ENCODE assay signal across 19 cellular contexts in genomic region chrX:16971694-16972093, GRCh38. TPM values are rescaled to one million over a fixed set of nuclear protein-coding genes. Genes with fewer than 3 reads are reported as not detected.
DNase-seq lines count a peak whose midpoint lies in the region; ATAC-seq, FAIRE-seq and TF ChIP-seq lines count a peak whose summit lies in the region.
"Had no signal": no experiment of that assay in that cellular context is flagged by ENCODE, and none has a peak within 500 bp of the region (broad histone marks: within the 10 kb centered on the region; RNA-seq: fewer than 3 reads in every experiment).

No MANE protein-coding gene starts in this region.

- no peak for TF ChIP-seq RAD21 in GM12878 (IDR thresholded peaks at IDR 0.05; ENCODE audit: insufficient read depth, low read depth, low read length)

- peak overlapping the region; percentile 49 for H3K4me2 ChIP-seq in MM.1S (ENCODE audit: low read depth, low read length)
- H3K4me2 ChIP-seq in GM12878 (ENCODE audit: control insufficient read depth, insufficient read depth), result no peak overlapping the region

- H2AFZ ChIP-seq in MM.1S (ENCODE audit: low read length), result no peak overlapping the region
- no peak overlapping the region for H2AFZ ChIP-seq in GM12878 (ENCODE audit: control insufficient read depth, low read depth, low read length)
- H2AFZ ChIP-seq: GM23248 had no signal

- no peak overlapping the region for H3K4me3 ChIP-seq in MM.1S (ENCODE audit: low read length)
- H3K4me3 ChIP-seq in GM12878, result no peak overlapping the region
- H3K4me3 ChIP-seq in testis, result no peak overlapping the region
- H3K4me3 ChIP-seq in left ventricle myocardium inferior, result no peak overlapping the region
- H3K4me3 ChIP-seq: GM23248, K562 had no signal

- peak overlapping the region; percentile 51 for H3K27ac Mint-ChIP-seq in stimulated activated naive CD8-positive, alpha-beta T cell treated with anti-CD3 and anti-CD28 coated beads, Interleukin-15, Interleukin-2, amounts not matched to agents 100 ng/mL and 50 ng/mL, for 24 hours
- no peak overlapping the region for H3K27ac Mint-ChIP-seq in stimulated activated naive CD8-positive, alpha-beta T cell treated with anti-CD3 and anti-CD28 coated beads, Interleukin-15, amount 100 ng/mL, for 72 hours
- H3K27ac Mint-ChIP-seq in activated CD4-positive, alpha-beta T cell treated with anti-CD3 and anti-CD28 coated beads, Interleukin-2, amount 10 ng/mL, durations not matched to agents 7 days and 5 days, result no peak overlapping the region
- H3K27ac Mint-ChIP-seq: CD4-positive, alpha-beta T cell had no signal

- POLR2A ChIA-PET in GM12878 (lab: Charles Lee), result no interaction called here
- POLR2A ChIA-PET in activated CD4-positive, alpha-beta T cell treated with anti-CD3 and anti-CD28 coated beads, Interleukin-2, amount 10 ng/mL, durations not matched to agents 7 days and 5 days (lab: Charles Lee), result no interaction called here

- no TSS peak for BruUV-seq in GM12878 (replicated peaks; lab: Mats Ljungman, UMichigan)

- H3K9me2 ChIP-seq in MM.1S (replicated peaks; ENCODE audit: insufficient read depth, low read length), result no peaks in the 10 kb centered on the region

- CTCF ChIA-PET in GM12878 (lab: Yijun Ruan, JAX), result no interaction called here
- CTCF ChIA-PET in activated CD4-positive, alpha-beta T cell treated with anti-CD3 and anti-CD28 coated beads, Interleukin-2, amount 10 ng/mL, durations not matched to agents 7 days and 5 days (lab: Charles Lee), result no interaction called here

- H3K4me1 ChIP-seq in MM.1S (ENCODE audit: low read length) (peaks cover 28% of the 10 kb centered on the region; the same call in 1 of the 2 replicates), GM12878 (ENCODE audit: control insufficient read depth, insufficient read depth, low read length) (no peaks in the 10 kb centered on the region), testis (no peaks in the 10 kb centered on the region), left ventricle myocardium inferior (no peaks in the 10 kb centered on the region)

- H3K79me2 ChIP-seq in MM.1S (ENCODE audit: low read length) (no peaks in the 10 kb centered on the region), GM12878 (ENCODE audit: control insufficient read depth, insufficient read depth, low read length) (no peaks in the 10 kb centered on the region)

- H3K36me3 Mint-ChIP-seq in stimulated activated naive CD8-positive, alpha-beta T cell treated with anti-CD3 and anti-CD28 coated beads, Interleukin-15, Interleukin-2, amounts not matched to agents 100 ng/mL and 50 ng/mL, for 24 hours (ENCODE audit: low read depth), result no peaks in the 10 kb centered on the region
- no peaks in the 10 kb centered on the region for H3K36me3 Mint-ChIP-seq in activated CD4-positive, alpha-beta T cell treated with anti-CD3 and anti-CD28 coated beads, Interleukin-2, amount 10 ng/mL, durations not matched to agents 7 days and 5 days (ENCODE audit: low read depth)

- SMC1A ChIA-PET in GM12878 (lab: Charles Lee; ENCODE audit: uncharacterized antibody, unreplicated experiment), result interaction anchor here (1.4 kb wide), 1 partner anchor 31 kb away, joined by 3 read pairs; no protein-coding TSS in a partner anchor

- H3K4me3 Mint-ChIP-seq in stimulated activated naive CD8-positive, alpha-beta T cell treated with anti-CD3 and anti-CD28 coated beads, Interleukin-15, Interleukin-2, amounts not matched to agents 100 ng/mL and 50 ng/mL, for 24 hours, result no peak overlapping the region
- no peak overlapping the region for H3K4me3 Mint-ChIP-seq in stimulated activated naive CD8-positive, alpha-beta T cell treated with anti-CD3 and anti-CD28 coated beads, Interleukin-15, amount 100 ng/mL, for 72 hours
- no peak overlapping the region for H3K4me3 Mint-ChIP-seq in activated CD4-positive, alpha-beta T cell treated with anti-CD3 and anti-CD28 coated beads, Interleukin-2, amount 10 ng/mL, durations not matched to agents 7 days and 5 days
- H3K4me3 Mint-ChIP-seq: CD4-positive, alpha-beta T cell had no signal

- no peak for DNase-seq in stimulated activated naive CD8-positive, alpha-beta T cell treated with anti-CD3 and anti-CD28 coated beads, Interleukin-15, amount 100 ng/mL, for 72 hours
- DNase-seq in MM.1S (no peak), GM12878 (ENCODE audit: low read depth, low spot score) (no peak), testis (no peak), left ventricle myocardium inferior (no peak)
- DNase-seq in activated CD4-positive, alpha-beta T cell treated with anti-CD3 and anti-CD28 coated beads, Interleukin-2, amount 10 ng/mL, durations not matched to agents 7 days and 5 days, result no peak
- DNase-seq: 8988T; ACHN; C1 segment of cervical spinal cord; CD4-positive, alpha-beta T cell; DMS153; DMS79 treated with DMSO at 0.1 percent for 48 hours had no signal

- 2% methylated on average over 2 of the region's 2 CpGs for WGBS in GM12878 (ENCODE audit: insufficient coverage, insufficient replicate concordance, low lambda C conversion rate, missing lambda C conversion rate)
- WGBS in testis, 2 donors, result 60 to 72% methylated on average over 2 of the region's 2 CpGs

- FAIRE-seq in GM12878 (lab: Jason Lieb, UNC), result no peak
- FAIRE-seq: D721Med, G401.6, GM19239, H54, K562 had no signal

- H3K27ac ChIP-seq in MM.1S (ENCODE audit: low read length) (peak overlapping the region; percentile 25; the same call in 1 of the 2 replicates), GM12878 (ENCODE audit: control insufficient read depth, insufficient read depth) (no peak overlapping the region), testis (no peak overlapping the region), left ventricle myocardium inferior (replicated peaks) (no peak overlapping the region)
- H3K27ac ChIP-seq: GM23248 had no signal

- in situ Hi-C loops in GM12878 (cut with MboI), result no loop called here

- H3K9me3 ChIP-seq in MM.1S (replicated peaks; ENCODE audit: insufficient read depth, low read length), result no peaks in the 10 kb centered on the region
- no peaks in the 10 kb centered on the region; the same call in 2 of the 3 replicates for H3K9me3 ChIP-seq in GM12878 (replicated peaks; ENCODE audit: control insufficient read depth, insufficient read depth, low read length)
- H3K9me3 ChIP-seq in testis, result no peaks in the 10 kb centered on the region
- H3K9me3 ChIP-seq in left ventricle myocardium inferior (replicated peaks), result no peaks in the 10 kb centered on the region

- no peaks in the 10 kb centered on the region for H3K27me3 Mint-ChIP-seq in stimulated activated naive CD8-positive, alpha-beta T cell treated with anti-CD3 and anti-CD28 coated beads, Interleukin-15, Interleukin-2, amounts not matched to agents 100 ng/mL and 50 ng/mL, for 24 hours
- H3K27me3 Mint-ChIP-seq in stimulated activated naive CD8-positive, alpha-beta T cell treated with anti-CD3 and anti-CD28 coated beads, Interleukin-15, amount 100 ng/mL, for 72 hours, result peaks cover 9% of the 10 kb centered on the region
- peaks cover 8% of the 10 kb centered on the region for H3K27me3 Mint-ChIP-seq in activated CD4-positive, alpha-beta T cell treated with anti-CD3 and anti-CD28 coated beads, Interleukin-2, amount 10 ng/mL, durations not matched to agents 7 days and 5 days

- no peaks in the 10 kb centered on the region for H3F3A ChIP-seq in MM.1S (ENCODE audit: insufficient read depth, low read length)

- peaks cover 12% of the 10 kb centered on the region for H3K4me1 Mint-ChIP-seq in stimulated activated naive CD8-positive, alpha-beta T cell treated with anti-CD3 and anti-CD28 coated beads, Interleukin-15, Interleukin-2, amounts not matched to agents 100 ng/mL and 50 ng/mL, for 24 hours (ENCODE audit: low read depth)
- peaks cover 11% of the 10 kb centered on the region for H3K4me1 Mint-ChIP-seq in stimulated activated naive CD8-positive, alpha-beta T cell treated with anti-CD3 and anti-CD28 coated beads, Interleukin-15, amount 100 ng/mL, for 72 hours
- peaks cover 2% of the 10 kb centered on the region for H3K4me1 Mint-ChIP-seq in activated CD4-positive, alpha-beta T cell treated with anti-CD3 and anti-CD28 coated beads, Interleukin-2, amount 10 ng/mL, durations not matched to agents 7 days and 5 days

- H4K20me1 ChIP-seq in MM.1S (ENCODE audit: insufficient read depth, low read length), result no peaks in the 10 kb centered on the region
- H4K20me1 ChIP-seq in GM12878 (ENCODE audit: control insufficient read depth, insufficient read depth), result no peaks in the 10 kb centered on the region

- H3K27me3 ChIP-seq in MM.1S (replicated peaks; ENCODE audit: insufficient read depth, low read length), result peaks cover 5% of the 10 kb centered on the region
- H3K27me3 ChIP-seq in GM12878 (replicated peaks in 1 of 2; ENCODE audit: control insufficient read depth in 2 of 2, insufficient read depth in 2 of 2, low read length in 1 of 2), result no peaks in the 10 kb centered on the region
- no peaks in the 10 kb centered on the region for H3K27me3 ChIP-seq in testis
- H3K27me3 ChIP-seq in left ventricle myocardium inferior (ENCODE audit: low read depth), result no peaks in the 10 kb centered on the region

- TF ChIP-seq EP300 in GM12878 (IDR thresholded peaks at IDR 0.05; ENCODE audit: borderline replicate concordance in 1 of 2, control insufficient read depth in 1 of 2, low read depth in 2 of 2, low read length in 2 of 2), result no peak

- no peak for ATAC-seq in stimulated activated naive CD8-positive, alpha-beta T cell treated with anti-CD3 and anti-CD28 coated beads, Interleukin-15, amount 100 ng/mL, for 72 hours
- peak; percentile 60 for ATAC-seq in GM12878
- ATAC-seq: K562 had no signal

- intact Hi-C loops in GM12878 (cut with micrococcal nuclease; ENCODE audit: unreplicated experiment), result no loop called here
- intact Hi-C loops in testis (cut with DNase I; ENCODE audit: low total_unique reads), result no loop called here
- intact Hi-C loops in left ventricle myocardium inferior (cut with micrococcal nuclease), result no loop called here

- RAD21 ChIA-PET in GM12878 (lab: Charles Lee; ENCODE audit: unreplicated experiment), result no interaction called here

- no peak overlapping the region for H3K9ac ChIP-seq in MM.1S (ENCODE audit: low read length)
- H3K9ac ChIP-seq in GM12878 (ENCODE audit: control insufficient read depth, insufficient read depth, low read length), result no peak overlapping the region
- H3K9ac ChIP-seq: GM23248 had no signal

- H3K36me3 ChIP-seq in MM.1S (replicated peaks; ENCODE audit: insufficient read depth, low read length) (no peaks in the 10 kb centered on the region), GM12878 (ENCODE audit: control insufficient read depth in 2 of 2, insufficient read depth in 2 of 2, low read length in 1 of 2) (no peaks in the 10 kb centered on the region), testis (ENCODE audit: low read depth, missing control alignments) (no peaks in the 10 kb centered on the region), left ventricle myocardium inferior (no peaks in the 10 kb centered on the region)

- H3K9me3 Mint-ChIP-seq in stimulated activated naive CD8-positive, alpha-beta T cell treated with anti-CD3 and anti-CD28 coated beads, Interleukin-15, Interleukin-2, amounts not matched to agents 100 ng/mL and 50 ng/mL, for 24 hours, result no peaks in the 10 kb centered on the region
- no peaks in the 10 kb centered on the region for H3K9me3 Mint-ChIP-seq in stimulated activated naive CD8-positive, alpha-beta T cell treated with anti-CD3 and anti-CD28 coated beads, Interleukin-15, amount 100 ng/mL, for 72 hours
- no peaks in the 10 kb centered on the region for H3K9me3 Mint-ChIP-seq in activated CD4-positive, alpha-beta T cell treated with anti-CD3 and anti-CD28 coated beads, Interleukin-2, amount 10 ng/mL, durations not matched to agents 7 days and 5 days
- H3K9me3 Mint-ChIP-seq: CD4-positive, alpha-beta T cell had no signal

- no peak for TF ChIP-seq CTCF in MM.1S (IDR thresholded peaks at IDR 0.05; ENCODE audit: low read length)
- no peak for TF ChIP-seq CTCF in GM12878 (IDR thresholded peaks at IDR 0.05 in 2 of 3, conservative IDR thresholded peaks at IDR 0.05 in 1 of 3; ENCODE audit: control insufficient read depth in 2 of 3, extremely low read depth in 1 of 3, insufficient read depth in 1 of 3, low read depth in 3 of 3, low read length in 3 of 3)
- TF ChIP-seq CTCF in testis (IDR thresholded peaks at IDR 0.05), result no peak
- TF ChIP-seq CTCF in left ventricle myocardium inferior (IDR thresholded peaks at IDR 0.05; ENCODE audit: borderline replicate concordance), result no peak

- TF ChIP-seq POLR2A in GM12878 (IDR thresholded peaks at IDR 0.05; ENCODE audit: low read depth, low read length) (no peak), testis (IDR thresholded peaks at IDR 0.05) (no peak)

RNA-seq across cellular contexts. Expression of gene REPS2, which starts 25.2 kb away (rescaled TPM):
- total RNA-seq in GM12878 (2013; cell fraction: nucleolus; rRNA removed), result 0.29 and 0.42 TPM in 2 replicates
- total RNA-seq in GM12878 (2014; rRNA removed) (5.4 and 6.6 TPM in 2 replicates), GM12878 (2014; rRNA removed; fragmentation: Illumina TruSeq; extraction: Trizol) (4.1 and 4.3 TPM in 2 replicates), GM12878 (2021) (5.7 and 6.6 TPM in 2 replicates), testis (10 to 100 TPM; 13.2 to 19.6 TPM), left ventricle myocardium inferior (7.6 TPM)
- 0.20 TPM for polyA plus RNA-seq in GM12878 (2011; ENCODE audit: low read depth)
- polyA plus RNA-seq in GM12878 (2011; rRNA removed) (3.2 and 3.5 TPM in 2 replicates), GM12878 (2014; fragmentation: Illumina TruSeq; extraction: Trizol) (3.5 and 3.8 TPM in 2 replicates), GM12878 (2014; fragmentation: Nextera tagmentation; extraction: Ambion mirVana) (1 to 10 TPM; 3.6 to 6.8 TPM), GM12878 (2014; rRNA removed) (3.2 and 4.2 TPM in 2 replicates), GM12878 (2016; fragmentation: Nextera tagmentation; extraction: Ambion mirVana) (1 to 10 TPM; 2.1 to 2.3 TPM), testis (ENCODE audit: insufficient read depth, low read depth, low replicate concordance) (6.7 TPM)
- polyA plus RNA-seq in GM12878 (2011; cell fraction: cytosol; rRNA removed), result 1.6 and 2.1 TPM in 2 replicates
- 1.2 and 1.8 TPM in 2 replicates for polyA plus RNA-seq in GM12878 (2011; cell fraction: nucleus; rRNA removed)
- 0.04 and 0.16 TPM in 2 replicates for polyA plus RNA-seq in GM12878 (2012)
- polyA minus RNA-seq in GM12878 (2011; rRNA and poly(A)+ RNA removed), result 3.4 and 4.0 TPM in 2 replicates
- polyA minus RNA-seq in GM12878 (2011; cell fraction: cytosol; rRNA and poly(A)+ RNA removed), result 0.94 and 2.3 TPM in 2 replicates
- 2.2 and 2.4 TPM in 2 replicates for polyA minus RNA-seq in GM12878 (2011; cell fraction: nucleus; rRNA and poly(A)+ RNA removed)
- not detected for total RNA-seq in activated CD4-positive, alpha-beta T cell treated with anti-CD3 and anti-CD28 coated beads, Interleukin-2, amount 10 ng/mL, durations not matched to agents 7 days and 5 days
